In genomic region chr19:39412867-39413268, GRCh38 we compare ENCODE assay signal across 8 cellular contexts. TPM values are rescaled to one million over a fixed set of nuclear protein-coding genes. Genes with fewer than 3 reads are reported as not detected.
A peak's percentile ranks its signal among the peaks of the same experiment; 100 is the strongest.
DNase-seq lines count a peak whose midpoint lies in the region; ATAC-seq, FAIRE-seq and TF ChIP-seq lines count a peak whose summit lies in the region.

No MANE protein-coding gene starts in this region.

- TF ChIP-seq RAD21 in GM12878 (IDR thresholded peaks at IDR 0.05; ENCODE audit: insufficient read depth, low read depth, low read length) = no peak

- H3K4me1 ChIP-seq in heart left ventricle (peaks cover 7 to 67% (median 37%) of the 10 kb centered on the region in 12 donors), GM12878 (ENCODE audit: control insufficient read depth, insufficient read depth, low read length) (peaks cover 15% of the 10 kb centered on the region), mesenchymal stem cell (ENCODE audit: control insufficient read depth, insufficient read depth, low read depth, low read length) (peaks cover 51% of the 10 kb centered on the region), upper lobe of right lung (peaks cover 29% of the 10 kb centered on the region)

- DNase-seq in heart left ventricle (no peak), left cardiac atrium (no peak), GM12878 (ENCODE audit: low read depth, low spot score) (no peak), mesenchymal stem cell (no peak), upper lobe of right lung (no peak), HK-2 (ENCODE audit: unreplicated experiment) (no peak), AG20443 (ENCODE audit: low spot score) (no peak)

- H3K9ac ChIP-seq in GM12878 (ENCODE audit: control insufficient read depth, insufficient read depth, low read length) (peak overlapping the region; percentile 99), mesenchymal stem cell (ENCODE audit: low read length) (peak overlapping the region; percentile 98)

- RAD21 ChIA-PET in GM12878 (lab: Charles Lee; ENCODE audit: unreplicated experiment) = interaction anchor here (1.9 to 2.3 kb wide), 4 partner anchors 13 to 120 kb away, joined by 4 to 159 read pairs (median 15); partner anchors contain the start of genes EID2B, MED29, PAF1 and RPS16

- TF ChIP-seq POLR2A in heart left ventricle (IDR thresholded peaks at IDR 0.05) (no peak), GM12878 (IDR thresholded peaks at IDR 0.05; ENCODE audit: low read depth, low read length) (no peak; the same call in 1 of the 2 replicates)

- POLR2A ChIA-PET in GM12878 (lab: Charles Lee) = interaction anchor here (1.4 to 2.3 kb wide), 3 partner anchors 15 to 66 kb away, joined by 5 to 40 read pairs (median 16); partner anchors contain the start of genes MED29 and PAF1

- TF ChIP-seq CTCF in heart left ventricle (IDR thresholded peaks at IDR 0.05) (peak in 4 of 12 donors; percentile 2 to 35 (median 20)), GM12878 (IDR thresholded peaks at IDR 0.05 in 2 of 3, conservative IDR thresholded peaks at IDR 0.05 in 1 of 3; ENCODE audit: control insufficient read depth in 2 of 3, extremely low read depth in 1 of 3, insufficient read depth in 1 of 3, low read depth in 3 of 3, low read length in 3 of 3) (0 out of 6 replicates have a peak, but pooled peaks of 1 of the 3 experiments have one; percentile 85), upper lobe of right lung (IDR thresholded peaks at IDR 0.05) (no peak)

- TF ChIP-seq EP300 in GM12878 (IDR thresholded peaks at IDR 0.05; ENCODE audit: borderline replicate concordance in 1 of 2, control insufficient read depth in 1 of 2, low read depth in 2 of 2, low read length in 2 of 2) = no peak

- peaks cover 0 to 5% (median 0%) of the 10 kb centered on the region in 9 donors for H3K27me3 ChIP-seq in heart left ventricle
- no peaks in the 10 kb centered on the region for H3K27me3 ChIP-seq in GM12878 (replicated peaks in 1 of 2; ENCODE audit: control insufficient read depth in 2 of 2, insufficient read depth in 2 of 2, low read length in 1 of 2)
- H3K27me3 ChIP-seq in mesenchymal stem cell (ENCODE audit: control insufficient read depth in 1 of 2, insufficient read depth in 1 of 2, low read length in 2 of 2) = no peaks in the 10 kb centered on the region
- H3K27me3 ChIP-seq in upper lobe of right lung = no peaks in the 10 kb centered on the region

- H4K91ac ChIP-seq in mesenchymal stem cell (ENCODE audit: low read length) = peak overlapping the region; percentile 95

- peak overlapping the region; percentile 79 for H2AK5ac ChIP-seq in mesenchymal stem cell (ENCODE audit: low read length, severe bottlenecking)

- H3K36me3 ChIP-seq in heart left ventricle (peaks cover 3 to 33% (median 27%) of the 10 kb centered on the region in 9 donors), GM12878 (ENCODE audit: control insufficient read depth in 2 of 2, insufficient read depth in 2 of 2, low read length in 1 of 2) (peaks cover 2 to 7% of the 10 kb centered on the region in 2 experiments; a peak in 2 of 4 replicates), mesenchymal stem cell (ENCODE audit: control insufficient read depth in 1 of 2, insufficient read depth in 2 of 2, low read depth in 1 of 2, low read length in 2 of 2) (peaks cover 12 to 38% of the 10 kb centered on the region in 2 experiments), upper lobe of right lung (peaks cover 13% of the 10 kb centered on the region)

- H3K27ac ChIP-seq in heart left ventricle = peak overlapping the region; percentile 74 to 100 (median 99)
- peak overlapping the region; percentile 93 for H3K27ac ChIP-seq in GM12878 (ENCODE audit: control insufficient read depth, insufficient read depth)
- H3K27ac ChIP-seq in mesenchymal stem cell (ENCODE audit: low read length, poor library complexity, severe bottlenecking) = peak overlapping the region; percentile 98
- H3K27ac ChIP-seq in upper lobe of right lung = peak overlapping the region; percentile 100

- peak overlapping the region; percentile 58 to 97 for H3K4ac ChIP-seq in mesenchymal stem cell (ENCODE audit: low read depth in 1 of 2, low read length in 2 of 2)

- peak overlapping the region; percentile 35 to 37 for H2BK12ac ChIP-seq in mesenchymal stem cell (ENCODE audit: low read length in 2 of 2)

- FAIRE-seq in GM12878 (lab: Jason Lieb, UNC) = no peak

- H2BK120ac ChIP-seq in mesenchymal stem cell (ENCODE audit: low read depth, low read length) = peak overlapping the region; percentile 95

- H4K8ac ChIP-seq in mesenchymal stem cell (ENCODE audit: low read length) = peak overlapping the region; percentile 90

- CTCF ChIA-PET in GM12878 (lab: Yijun Ruan, JAX) = interaction anchor here (0.7 to 2.3 kb wide), 7 partner anchors 9 to 121 kb away, joined by 3 to 218 read pairs (median 6); partner anchors contain the start of genes DLL3, EID2B, MED29 and PAF1

- BruUV-seq in GM12878 (replicated peaks; lab: Mats Ljungman, UMichigan) = no TSS peak

- no peaks in the 10 kb centered on the region for H3K9me3 ChIP-seq in heart left ventricle
- H3K9me3 ChIP-seq in GM12878 (replicated peaks; ENCODE audit: control insufficient read depth, insufficient read depth, low read length) = no peaks in the 10 kb centered on the region
- H3K9me3 ChIP-seq in mesenchymal stem cell (ENCODE audit: control insufficient read depth, low read length) = no peaks in the 10 kb centered on the region
- no peaks in the 10 kb centered on the region for H3K9me3 ChIP-seq in upper lobe of right lung

- intact Hi-C loops in heart left ventricle (cut with DNase I) = loop anchor here in 8 of 10 donors (1.0 to 10.0 kb wide), 12 partner anchors 16 to 291 kb away; partner anchors contain the start of genes PAK4 (in 2 of the 8), RPS16 (in 2 of the 8), SAMD4B (in 2 of the 8) and EID2B (in 1 of the 8)
- intact Hi-C loops in left cardiac atrium (cut with DNase I) = loop anchor here in 1 of 2 donors (1.0 kb wide), 1 partner anchor 16 kb away; no protein-coding TSS in a partner anchor
- intact Hi-C loops in GM12878 (cut with micrococcal nuclease; ENCODE audit: unreplicated experiment) = loop anchor here (1.0 to 10.0 kb wide), 9 partner anchors 12 to 381 kb away; partner anchors contain the start of genes EID2B, FBXO27, PAK4 and SAMD4B
- intact Hi-C loops in upper lobe of right lung (cut with DNase I) = no loop called here

- peak overlapping the region; percentile 68 to 76 for H3K14ac ChIP-seq in mesenchymal stem cell (ENCODE audit: low read length in 2 of 2)

- no peak overlapping the region for H3K23ac ChIP-seq in mesenchymal stem cell (ENCODE audit: low read length in 2 of 2)

- peak overlapping the region; percentile 97 for H2BK5ac ChIP-seq in mesenchymal stem cell (ENCODE audit: low read depth, low read length, poor library complexity, severe bottlenecking)

- H3K4me3 ChIP-seq in heart left ventricle (peak overlapping the region; percentile 61 to 100 (median 85)), GM12878 (peak overlapping the region; percentile 98), mesenchymal stem cell (ENCODE audit: insufficient read depth in 1 of 2, low read depth in 1 of 2, low read length in 2 of 2) (peak overlapping the region; percentile 75 to 92), upper lobe of right lung (peak overlapping the region; percentile 81)

- no peaks in the 10 kb centered on the region for H4K20me1 ChIP-seq in GM12878 (ENCODE audit: control insufficient read depth, insufficient read depth)

- peaks cover 7% of the 10 kb centered on the region for H3K79me1 ChIP-seq in mesenchymal stem cell (replicated peaks; ENCODE audit: low read length, poor library complexity, severe bottlenecking)

- H3K4me2 ChIP-seq in GM12878 (ENCODE audit: control insufficient read depth, insufficient read depth) = peak overlapping the region; percentile 73
- H3K4me2 ChIP-seq in mesenchymal stem cell (ENCODE audit: low read length, poor library complexity, severe bottlenecking) = peak overlapping the region; percentile 62

- no peak for ATAC-seq in heart left ventricle
- ATAC-seq in left cardiac atrium = no peak
- ATAC-seq in GM12878 = no peak
- ATAC-seq in upper lobe of right lung = no peak
- no peak for ATAC-seq in HG02981 (IDR thresholded peaks at IDR 0.05; ENCODE audit: unreplicated experiment)

- in situ Hi-C loops in GM12878 (cut with MboI) = loop anchor here (5.0 kb wide), 1 partner anchor 291 kb away; no protein-coding TSS in a partner anchor

- H3K18ac ChIP-seq in mesenchymal stem cell (ENCODE audit: low read depth in 1 of 2, low read length in 2 of 2) = peak overlapping the region; percentile 81 to 87

- H2AFZ ChIP-seq in GM12878 (ENCODE audit: control insufficient read depth, low read depth, low read length) (peak overlapping the region; percentile 59), mesenchymal stem cell (ENCODE audit: low read depth, low read length) (no peak overlapping the region)

- peaks cover 51% of the 10 kb centered on the region for H3K79me2 ChIP-seq in GM12878 (ENCODE audit: control insufficient read depth, insufficient read depth, low read length)

- SMC1A ChIA-PET in GM12878 (lab: Charles Lee; ENCODE audit: uncharacterized antibody, unreplicated experiment) = interaction anchor here (0.6 to 2.3 kb wide), 3 partner anchors 14 to 355 kb away, joined by 3 to 146 read pairs (median 3); partner anchors contain the start of gene SAMD4B

- H2BK15ac ChIP-seq in mesenchymal stem cell (ENCODE audit: low read depth, poor library complexity, severe bottlenecking) = peak overlapping the region; percentile 100

- WGBS in heart left ventricle, 4 donors = 0% methylated on average over 19 to 23 of the region's 23 CpGs
- WGBS in GM12878 (ENCODE audit: insufficient coverage, insufficient replicate concordance, low lambda C conversion rate, missing lambda C conversion rate) = 1% methylated on average over 19 of the region's 23 CpGs
- under 1% methylated on average over 23 of the region's 23 CpGs for WGBS in mesenchymal stem cell

RNA-seq across cellular contexts. Expression of gene PLEKHG2, which starts 0.4 kb away (rescaled TPM):
- total RNA-seq in heart left ventricle = 10 to 100 TPM in 8 of 9 donors, 1 to 10 TPM in 1; 9.2 to 38.5 (median 14.6) TPM
- 10 to 100 TPM in 1 of 2 donors, 1 to 10 TPM in 1; 8.9 to 11.7 TPM for polyA plus RNA-seq in heart left ventricle
- total RNA-seq in left cardiac atrium = 10 to 100 TPM; 13.7 to 28.0 TPM
- total RNA-seq in GM12878 (2013; cell fraction: nucleolus; rRNA removed) = 49.8 and 54.8 TPM in 2 replicates
- total RNA-seq in GM12878 (2014; rRNA removed) = 13.4 and 18.1 TPM in 2 replicates
- 12.1 and 13.6 TPM in 2 replicates for total RNA-seq in GM12878 (2014; rRNA removed; fragmentation: Illumina TruSeq; extraction: Trizol)
- total RNA-seq in GM12878 (2021) = 56.6 and 62.5 TPM in 2 replicates
- polyA plus RNA-seq in GM12878 (2011; ENCODE audit: low read depth) = 10.5 TPM
- 6.3 and 10.4 TPM in 2 replicates for polyA plus RNA-seq in GM12878 (2011; rRNA removed)
- 8.8 and 23.4 TPM in 2 replicates for polyA plus RNA-seq in GM12878 (2011; cell fraction: cytosol; rRNA removed)
- polyA plus RNA-seq in GM12878 (2011; cell fraction: nucleus; rRNA removed) = 78.6 and 96.3 TPM in 2 replicates
- 29.4 and 34.1 TPM in 2 replicates for polyA plus RNA-seq in GM12878 (2012)
- polyA plus RNA-seq in GM12878 (2014; fragmentation: Illumina TruSeq; extraction: Trizol) = 17.1 and 114 TPM in 2 replicates
- 1 to 10 TPM; 3.0 to 7.2 TPM for polyA plus RNA-seq in GM12878 (2014; fragmentation: Nextera tagmentation; extraction: Ambion mirVana)
- 25.2 and 31.8 TPM in 2 replicates for polyA plus RNA-seq in GM12878 (2014; rRNA removed)
- 10 to 100 TPM; 17.3 to 18.1 TPM for polyA plus RNA-seq in GM12878 (2016; fragmentation: Nextera tagmentation; extraction: Ambion mirVana)
- polyA minus RNA-seq in GM12878 (2011; rRNA and poly(A)+ RNA removed) = 5.9 and 32.7 TPM in 2 replicates
- 13.9 and 15.4 TPM in 2 replicates for polyA minus RNA-seq in GM12878 (2011; cell fraction: cytosol; rRNA and poly(A)+ RNA removed)
- polyA minus RNA-seq in GM12878 (2011; cell fraction: nucleus; rRNA and poly(A)+ RNA removed) = 20.4 and 29.4 TPM in 2 replicates
- polyA plus RNA-seq in mesenchymal stem cell (2013, experiment 1 of 2) = 61.4 TPM
- 51.6 TPM for polyA plus RNA-seq in mesenchymal stem cell (2013, experiment 2 of 2)
- 32.4 TPM for total RNA-seq in upper lobe of right lung

RNA-seq across cellular contexts. Expression of gene ZFP36, which starts 6.2 kb away (rescaled TPM):
- total RNA-seq in heart left ventricle = 100 to 1,000 TPM in 2 of 9 donors, 10 to 100 TPM in 7; 16.1 to 145 (median 51.1) TPM
- 10 to 100 TPM; 45.8 to 65.1 TPM for polyA plus RNA-seq in heart left ventricle
- 100 to 1,000 TPM in 1 of 2 donors, 10 to 100 TPM in 1; 93.5 to 156 TPM for total RNA-seq in left cardiac atrium
- 55.8 and 57.7 TPM in 2 replicates for total RNA-seq in GM12878 (2013; cell fraction: nucleolus; rRNA removed)
- total RNA-seq in GM12878 (2014; rRNA removed) = 10.1 and 11.9 TPM in 2 replicates
- 10.0 and 10.1 TPM in 2 replicates for total RNA-seq in GM12878 (2014; rRNA removed; fragmentation: Illumina TruSeq; extraction: Trizol)
- 50.1 and 55.0 TPM in 2 replicates for total RNA-seq in GM12878 (2021)
- 10.7 TPM for polyA plus RNA-seq in GM12878 (2011; ENCODE audit: low read depth)
- polyA plus RNA-seq in GM12878 (2011; rRNA removed) = 2.9 and 5.3 TPM in 2 replicates
- polyA plus RNA-seq in GM12878 (2011; cell fraction: cytosol; rRNA removed) = 8.8 and 14.3 TPM in 2 replicates
- polyA plus RNA-seq in GM12878 (2011; cell fraction: nucleus; rRNA removed) = 74.9 and 76.1 TPM in 2 replicates
- 39.8 and 73.1 TPM in 2 replicates for polyA plus RNA-seq in GM12878 (2012)
- polyA plus RNA-seq in GM12878 (2014; fragmentation: Illumina TruSeq; extraction: Trizol) = 24.3 and 30.2 TPM in 2 replicates
- polyA plus RNA-seq in GM12878 (2014; fragmentation: Nextera tagmentation; extraction: Ambion mirVana) = 1 to 10 TPM; 5.3 to 7.8 TPM
- polyA plus RNA-seq in GM12878 (2014; rRNA removed) = 31.3 and 31.6 TPM in 2 replicates
- polyA plus RNA-seq in GM12878 (2016; fragmentation: Nextera tagmentation; extraction: Ambion mirVana) = 10 to 100 TPM; 39.7 to 43.7 TPM
- polyA minus RNA-seq in GM12878 (2011; rRNA and poly(A)+ RNA removed) = 3.7 and 10.3 TPM in 2 replicates
- polyA minus RNA-seq in GM12878 (2011; cell fraction: cytosol; rRNA and poly(A)+ RNA removed) = 30.7 and 36.4 TPM in 2 replicates
- 64.4 and 90.9 TPM in 2 replicates for polyA minus RNA-seq in GM12878 (2011; cell fraction: nucleus; rRNA and poly(A)+ RNA removed)
- polyA plus RNA-seq in mesenchymal stem cell (2013, experiment 1 of 2) = 316 TPM
- 290 TPM for polyA plus RNA-seq in mesenchymal stem cell (2013, experiment 2 of 2)
- total RNA-seq in upper lobe of right lung = 224 TPM

RNA-seq across cellular contexts. Expression of gene MED29, which starts 21.7 kb away (rescaled TPM):
- 10 to 100 TPM; 26.3 to 53.0 (median 34.1) TPM for total RNA-seq in heart left ventricle
- polyA plus RNA-seq in heart left ventricle = 10 to 100 TPM; 34.1 to 46.0 TPM
- total RNA-seq in left cardiac atrium = 10 to 100 TPM; 21.3 to 25.1 TPM
- total RNA-seq in GM12878 (2013; cell fraction: nucleolus; rRNA removed) = 12.2 and 14.2 TPM in 2 replicates
- 22.6 and 22.7 TPM in 2 replicates for total RNA-seq in GM12878 (2014; rRNA removed)
- 12.8 and 14.5 TPM in 2 replicates for total RNA-seq in GM12878 (2014; rRNA removed; fragmentation: Illumina TruSeq; extraction: Trizol)
- total RNA-seq in GM12878 (2021) = 26.2 and 28.0 TPM in 2 replicates
- polyA plus RNA-seq in GM12878 (2011; ENCODE audit: low read depth) = 9.9 TPM
- polyA plus RNA-seq in GM12878 (2011; rRNA removed) = 13.9 and 19.5 TPM in 2 replicates
- 32.6 and 34.4 TPM in 2 replicates for polyA plus RNA-seq in GM12878 (2011; cell fraction: cytosol; rRNA removed)
- polyA plus RNA-seq in GM12878 (2011; cell fraction: nucleus; rRNA removed) = 14.1 and 18.7 TPM in 2 replicates
- polyA plus RNA-seq in GM12878 (2012) = 15.5 and 16.8 TPM in 2 replicates
- 16.7 and 23.0 TPM in 2 replicates for polyA plus RNA-seq in GM12878 (2014; fragmentation: Illumina TruSeq; extraction: Trizol)
- polyA plus RNA-seq in GM12878 (2014; fragmentation: Nextera tagmentation; extraction: Ambion mirVana) = 1 to 10 TPM; 3.2 to 5.1 TPM
- polyA plus RNA-seq in GM12878 (2014; rRNA removed) = 24.4 and 26.4 TPM in 2 replicates
- polyA plus RNA-seq in GM12878 (2016; fragmentation: Nextera tagmentation; extraction: Ambion mirVana) = 10 to 100 TPM; 31.9 to 36.6 TPM
- 19.4 and 20.9 TPM in 2 replicates for polyA minus RNA-seq in GM12878 (2011; rRNA and poly(A)+ RNA removed)
- 5.5 and 8.7 TPM in 2 replicates for polyA minus RNA-seq in GM12878 (2011; cell fraction: cytosol; rRNA and poly(A)+ RNA removed)
- 18.6 and 27.7 TPM in 2 replicates for polyA minus RNA-seq in GM12878 (2011; cell fraction: nucleus; rRNA and poly(A)+ RNA removed)
- polyA plus RNA-seq in mesenchymal stem cell (2013, experiment 1 of 2) = 31.3 TPM
- 31.7 TPM for polyA plus RNA-seq in mesenchymal stem cell (2013, experiment 2 of 2)
- 28.8 TPM for total RNA-seq in upper lobe of right lung

RNA-seq across cellular contexts. Expression of gene PAF1, which starts 22.0 kb away (rescaled TPM):
- total RNA-seq in heart left ventricle (10 to 100 TPM; 32.8 to 75.7 (median 40.7) TPM), left cardiac atrium (10 to 100 TPM; 34.5 to 38.4 TPM), GM12878 (2014; rRNA removed) (35.9 and 40.0 TPM in 2 replicates), GM12878 (2014; rRNA removed; fragmentation: Illumina TruSeq; extraction: Trizol) (26.2 and 32.2 TPM in 2 replicates), GM12878 (2021) (33.8 and 34.8 TPM in 2 replicates), upper lobe of right lung (33.3 TPM)
- polyA plus RNA-seq in heart left ventricle (10 to 100 TPM; 32.5 to 61.1 TPM), GM12878 (2011; rRNA removed) (34.2 and 44.6 TPM in 2 replicates), GM12878 (2014; fragmentation: Illumina TruSeq; extraction: Trizol) (38.3 and 44.2 TPM in 2 replicates), GM12878 (2014; fragmentation: Nextera tagmentation; extraction: Ambion mirVana) (1 to 10 TPM; 1.7 to 3.7 TPM), GM12878 (2014; rRNA removed) (39.2 and 41.8 TPM in 2 replicates), GM12878 (2016; fragmentation: Nextera tagmentation; extraction: Ambion mirVana) (10 to 100 TPM; 39.3 to 45.8 TPM)
- 15.4 and 21.4 TPM in 2 replicates for total RNA-seq in GM12878 (2013; cell fraction: nucleolus; rRNA removed)
- 19.7 TPM for polyA plus RNA-seq in GM12878 (2011; ENCODE audit: low read depth)
- 44.0 and 45.7 TPM in 2 replicates for polyA plus RNA-seq in GM12878 (2011; cell fraction: cytosol; rRNA removed)
- polyA plus RNA-seq in GM12878 (2011; cell fraction: nucleus; rRNA removed) = 53.9 and 78.1 TPM in 2 replicates
- polyA plus RNA-seq in GM12878 (2012) = 34.7 and 38.4 TPM in 2 replicates
- 28.8 and 36.4 TPM in 2 replicates for polyA minus RNA-seq in GM12878 (2011; rRNA and poly(A)+ RNA removed)
- polyA minus RNA-seq in GM12878 (2011; cell fraction: cytosol; rRNA and poly(A)+ RNA removed) = 15.4 and 26.1 TPM in 2 replicates
- polyA minus RNA-seq in GM12878 (2011; cell fraction: nucleus; rRNA and poly(A)+ RNA removed) = 30.0 and 47.1 TPM in 2 replicates
- polyA plus RNA-seq in mesenchymal stem cell (2013, experiment 1 of 2) = 45.4 TPM
- polyA plus RNA-seq in mesenchymal stem cell (2013, experiment 2 of 2) = 45.0 TPM

RNA-seq across cellular contexts. Expression of gene RPS16, which starts 22.9 kb away (rescaled TPM):
- total RNA-seq in heart left ventricle (1,000 to 10,000 TPM in 7 of 9 donors, 100 to 1,000 TPM in 2; 617 to 1,566 (median 1,374) TPM), left cardiac atrium (1,000 to 10,000 TPM; 1,273 to 1,597 TPM), GM12878 (2014; rRNA removed) (1,897 and 2,276 TPM in 2 replicates), GM12878 (2014; rRNA removed; fragmentation: Illumina TruSeq; extraction: Trizol) (144 and 148 TPM in 2 replicates), GM12878 (2021) (3,603 and 3,713 TPM in 2 replicates), upper lobe of right lung (1,446 TPM)
- polyA plus RNA-seq in heart left ventricle (1,000 to 10,000 TPM; 1,266 to 2,656 TPM), GM12878 (2011; rRNA removed) (1,202 and 1,881 TPM in 2 replicates), GM12878 (2014; fragmentation: Illumina TruSeq; extraction: Trizol) (1,250 and 2,410 TPM in 2 replicates), GM12878 (2014; fragmentation: Nextera tagmentation; extraction: Ambion mirVana) (1,000 to 10,000 TPM; 3,810 to 4,177 TPM), GM12878 (2014; rRNA removed) (4,404 and 4,810 TPM in 2 replicates), GM12878 (2016; fragmentation: Nextera tagmentation; extraction: Ambion mirVana) (1,000 to 10,000 TPM; 1,821 to 1,829 TPM)
- total RNA-seq in GM12878 (2013; cell fraction: nucleolus; rRNA removed) = 10.8 and 16.1 TPM in 2 replicates
- polyA plus RNA-seq in GM12878 (2011; ENCODE audit: low read depth) = 5,627 TPM
- 7,530 and 7,949 TPM in 2 replicates for polyA plus RNA-seq in GM12878 (2011; cell fraction: cytosol; rRNA removed)
- polyA plus RNA-seq in GM12878 (2011; cell fraction: nucleus; rRNA removed) = 2,024 and 2,282 TPM in 2 replicates
- polyA plus RNA-seq in GM12878 (2012) = 5,175 and 6,218 TPM in 2 replicates
- polyA minus RNA-seq in GM12878 (2011; rRNA and poly(A)+ RNA removed) = 1,788 and 3,301 TPM in 2 replicates
- 1,375 and 1,377 TPM in 2 replicates for polyA minus RNA-seq in GM12878 (2011; cell fraction: cytosol; rRNA and poly(A)+ RNA removed)
- polyA minus RNA-seq in GM12878 (2011; cell fraction: nucleus; rRNA and poly(A)+ RNA removed) = 333 and 402 TPM in 2 replicates
- polyA plus RNA-seq in mesenchymal stem cell (2013, experiment 1 of 2) = 3,108 TPM
- polyA plus RNA-seq in mesenchymal stem cell (2013, experiment 2 of 2) = 3,178 TPM
